Comparison of ENCODE assay signal across 32 cellular contexts in the genomic region with DNA sequence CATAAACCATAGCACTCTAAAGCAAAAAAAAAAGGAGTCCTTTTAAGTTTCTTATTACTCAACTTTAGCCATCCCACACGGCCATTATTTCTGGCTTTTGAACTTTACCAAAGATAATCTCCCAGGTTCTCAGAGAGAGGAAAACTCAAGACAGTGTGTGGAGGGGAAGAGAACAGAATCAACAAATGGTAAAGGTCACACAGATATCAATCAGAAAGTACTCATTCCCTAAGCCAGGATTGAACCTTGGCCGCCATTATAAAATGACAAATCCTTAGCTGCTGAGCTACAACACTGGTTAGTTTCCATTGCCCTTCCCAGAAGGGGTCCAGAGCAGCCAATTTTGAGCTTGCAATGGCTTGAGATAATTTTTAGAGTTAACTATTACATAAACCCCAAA. TPM values are rescaled to one million over a fixed set of nuclear protein-coding genes. Genes with fewer than 3 reads are reported as not detected.
"Had no signal": no experiment of that assay in that cellular context is flagged by ENCODE, and none has a peak within 500 bp of the region (broad histone marks: within the 10 kb centered on the region; RNA-seq: fewer than 3 reads in every experiment).

No MANE protein-coding gene starts in this region.

- H3K4me1 ChIP-seq: neural progenitor cell, parathyroid adenoma, psoas muscle, stomach, thyroid gland, tibial nerve, upper lobe of left lung, uterus had no signal

- H3K4me3 ChIP-seq: neural progenitor cell, ovary, psoas muscle, skin epidermis, stomach, thoracic aorta, thyroid gland, tibial nerve, upper lobe of left lung, uterus had no signal

- H3K27ac Mint-ChIP-seq: naive thymus-derived CD4-positive, alpha-beta T cell; natural killer cell; nephron; neural progenitor cell; progenitor cell of endocrine pancreas; stimulated activated effector memory CD8-positive, alpha-beta T cell treated with anti-CD3 and anti-CD28 coated beads, Interleukin-12 subunit alpha, Interleukin-12 subunit beta, amount 100 ng/mL, for 72 hours; stimulated activated naive B cell treated with anti-CD40 and anti-IgM and Interleukin-4, amounts not matched to agents 10 μg/mL and 1 μg/mL and 100 μg/mL, for 72 hours; stimulated activated naive CD8-positive, alpha-beta T cell treated with anti-CD3 and anti-CD28 coated beads, Interleukin-15, Interleukin-2, amounts not matched to agents 100 ng/mL and 50 ng/mL, for 24 hours had no signal

- H3K9me3 Mint-ChIP-seq: natural killer cell had no signal

- ATAC-seq: naive thymus-derived CD4-positive, alpha-beta T cell; natural killer cell; psoas muscle; right cardiac atrium; sciatic nerve; stimulated activated effector memory CD8-positive, alpha-beta T cell treated with anti-CD3 and anti-CD28 coated beads, Interleukin-12 subunit alpha, Interleukin-12 subunit beta, amount 100 ng/mL, for 72 hours; stimulated activated naive B cell treated with anti-CD40 and anti-IgM and Interleukin-4, amounts not matched to agents 10 μg/mL and 1 μg/mL and 100 μg/mL, for 72 hours had no signal

- H3K36me3 Mint-ChIP-seq: natural killer cell; neural progenitor cell; stimulated activated effector memory CD8-positive, alpha-beta T cell treated with anti-CD3 and anti-CD28 coated beads, Interleukin-12 subunit alpha, Interleukin-12 subunit beta, amount 100 ng/mL, for 72 hours; stimulated activated naive B cell treated with anti-CD40 and anti-IgM and Interleukin-4, amounts not matched to agents 10 μg/mL and 1 μg/mL and 100 μg/mL, for 72 hours had no signal

- H3K9me3 ChIP-seq: ovary, psoas muscle, stomach, thoracic aorta, thyroid gland, upper lobe of left lung, uterus had no signal

- H3K9ac ChIP-seq: neural progenitor cell, parathyroid adenoma had no signal

- DNase-seq: naive thymus-derived CD4-positive, alpha-beta T cell; natural killer cell; occipital lobe; ovary; posterior cingulate gyrus; psoas muscle; right cardiac atrium; stimulated activated CD4-positive, alpha-beta T cell treated with anti-CD3 and anti-CD28 coated beads, Interleukin-15, amount 100 ng/mL, for 24 hours; stimulated activated CD4-positive, alpha-beta T cell treated with anti-CD3 and anti-CD28 coated beads, Interleukin-2, amount 100 ng/mL, for 24 hours; stimulated activated CD4-positive, alpha-beta T cell treated with anti-CD3 and anti-CD28 coated beads, Interleukin-2, amount 100 ng/mL, for 48 hours; stimulated activated CD4-positive, alpha-beta T cell treated with anti-CD3 and anti-CD28 coated beads, Interleukin-4, amount 100 ng/mL, for 24 hours; stimulated activated naive B cell treated with anti-CD40 and anti-IgM and Interleukin-4, amounts not matched to agents 10 μg/mL and 1 μg/mL and 100 μg/mL, for 72 hours; stimulated activated naive CD4-positive, alpha-beta T cell treated with Interleukin-2 at 50 U/mL for 16 hours; stomach; thyroid gland; trophoblast cell; upper lobe of left lung; uterus had no signal

- H3K4me3 Mint-ChIP-seq: naive thymus-derived CD4-positive, alpha-beta T cell; natural killer cell; nephron; neural progenitor cell; stimulated activated effector memory CD8-positive, alpha-beta T cell treated with anti-CD3 and anti-CD28 coated beads, Interleukin-12 subunit alpha, Interleukin-12 subunit beta, amount 100 ng/mL, for 72 hours; stimulated activated naive B cell treated with anti-CD40 and anti-IgM and Interleukin-4, amounts not matched to agents 10 μg/mL and 1 μg/mL and 100 μg/mL, for 72 hours; stimulated activated naive CD8-positive, alpha-beta T cell treated with anti-CD3 and anti-CD28 coated beads, Interleukin-15, Interleukin-2, amounts not matched to agents 100 ng/mL and 50 ng/mL, for 24 hours had no signal

- H3K27ac ChIP-seq: neural progenitor cell, ovary, parathyroid adenoma, psoas muscle, skin epidermis, stomach, thoracic aorta, thyroid gland, tibial nerve, upper lobe of left lung, uterus had no signal

- H3K36me3 ChIP-seq: neural progenitor cell, ovary, stomach, thoracic aorta, thyroid gland, tibial nerve, upper lobe of left lung, uterus had no signal

- H3K27me3 ChIP-seq: neural progenitor cell, ovary, stomach, thyroid gland, tibial nerve, upper lobe of left lung, uterus had no signal

- H3K4me2 ChIP-seq: neural progenitor cell had no signal

- H3K79me2 ChIP-seq: parathyroid adenoma had no signal

- H2AFZ ChIP-seq: neural progenitor cell, parathyroid adenoma had no signal

- H3K4me1 Mint-ChIP-seq: natural killer cell; nephron; neural progenitor cell; stimulated activated effector memory CD8-positive, alpha-beta T cell treated with anti-CD3 and anti-CD28 coated beads, Interleukin-12 subunit alpha, Interleukin-12 subunit beta, amount 100 ng/mL, for 72 hours had no signal

- H3K27me3 Mint-ChIP-seq: progenitor cell of endocrine pancreas; stimulated activated naive B cell treated with anti-CD40 and anti-IgM and Interleukin-4, amounts not matched to agents 10 μg/mL and 1 μg/mL and 100 μg/mL, for 72 hours; stimulated activated naive CD8-positive, alpha-beta T cell treated with anti-CD3 and anti-CD28 coated beads, Interleukin-15, Interleukin-2, amounts not matched to agents 100 ng/mL and 50 ng/mL, for 24 hours had no signal

RNA-seq across cellular contexts. Expression of gene TRIM38, which starts 10.1 kb away (rescaled TPM):
- polyA plus RNA-seq: neural cell had no signal

RNA-seq across cellular contexts. Expression of gene SLC17A2, which starts 22.0 kb away (rescaled TPM):
- total RNA-seq: natural killer cell, occipital lobe, osteoblast, ovary, progenitor cell of endocrine pancreas, psoas muscle, right cardiac atrium, sciatic nerve, stomach, subcutaneous adipose tissue, temporal lobe, thoracic aorta, thyroid gland, tibial nerve, upper lobe of left lung, uterus had no signal
- polyA plus RNA-seq: naive thymus-derived CD4-positive, alpha-beta T cell; neural cell; ovary; psoas muscle; right cardiac atrium; stomach had no signal
